In genomic region chr18:62751341-62751821, GRCh38 we compare ENCODE assay signal across 10 cellular contexts. TPM values are rescaled to one million over a fixed set of nuclear protein-coding genes. Genes with fewer than 3 reads are reported as not detected.
DNase-seq lines count a peak whose midpoint lies in the region; ATAC-seq and TF ChIP-seq lines count a peak whose summit lies in the region.
"Had no signal": no experiment of that assay in that cellular context is flagged by ENCODE, and none has a peak within 500 bp of the region (broad histone marks: within the 10 kb centered on the region; RNA-seq: fewer than 3 reads in every experiment).

No MANE protein-coding gene starts in this region.

- no peaks in the 10 kb centered on the region for H3K27me3 ChIP-seq in endodermal cell (ENCODE audit: control insufficient read depth, insufficient read depth, low read length, poor library complexity, severe bottlenecking)
- H3K27me3 ChIP-seq in mesenchymal stem cell (ENCODE audit: control insufficient read depth in 1 of 2, insufficient read depth in 1 of 2, low read length in 2 of 2): no peaks in the 10 kb centered on the region

- H2BK12ac ChIP-seq in mesenchymal stem cell (ENCODE audit: low read length in 2 of 2): no peak overlapping the region

- H4K91ac ChIP-seq in mesenchymal stem cell (ENCODE audit: low read length): no peak overlapping the region

- H3K4me3 ChIP-seq in AG10803 (ENCODE audit: low read length): no peak overlapping the region
- no peak overlapping the region for H3K4me3 ChIP-seq in endodermal cell (ENCODE audit: low read length)
- no peak overlapping the region for H3K4me3 ChIP-seq in mesenchymal stem cell (ENCODE audit: insufficient read depth in 1 of 2, low read depth in 1 of 2, low read length in 2 of 2)

- peak overlapping the region in 1 of 2 experiments; percentile 73 for H3K4ac ChIP-seq in mesenchymal stem cell (ENCODE audit: low read depth in 1 of 2, low read length in 2 of 2)

- H3K23ac ChIP-seq in mesenchymal stem cell (ENCODE audit: low read length in 2 of 2): no peak overlapping the region

- peaks cover 6% of the 10 kb centered on the region for H3K9me3 ChIP-seq in endodermal cell (ENCODE audit: control insufficient read depth, low read length)
- peaks cover 2% of the 10 kb centered on the region for H3K9me3 ChIP-seq in mesenchymal stem cell (ENCODE audit: control insufficient read depth, low read length)

- H3K36me3 Mint-ChIP-seq in endodermal cell (ENCODE audit: low read depth): peaks cover 6% of the 10 kb centered on the region

- no peak overlapping the region for H3K9ac ChIP-seq in endodermal cell (ENCODE audit: extremely low read depth, low read length, poor library complexity, severe bottlenecking)
- H3K9ac ChIP-seq in mesenchymal stem cell (ENCODE audit: low read length): no peak overlapping the region

- H3K4me3 Mint-ChIP-seq in endodermal cell: peak overlapping the region; percentile 31
- H3K4me3 Mint-ChIP-seq: central memory CD8-positive, alpha-beta T cell had no signal

- no peaks in the 10 kb centered on the region for H3K27me3 Mint-ChIP-seq in endodermal cell (ENCODE audit: insufficient read depth)
- H3K27me3 Mint-ChIP-seq: central memory CD8-positive, alpha-beta T cell had no signal

- no peak overlapping the region for H3K4me2 ChIP-seq in mesenchymal stem cell (ENCODE audit: low read length, poor library complexity, severe bottlenecking)

- H2AFZ ChIP-seq in mesenchymal stem cell (ENCODE audit: low read depth, low read length): no peak overlapping the region

- H2AK5ac ChIP-seq in mesenchymal stem cell (ENCODE audit: low read length, severe bottlenecking): peak overlapping the region; percentile 61

- no peak for TF ChIP-seq CTCF in AG10803 (conservative IDR thresholded peaks at IDR 0.05; ENCODE audit: low read length)
- no peak for TF ChIP-seq CTCF in endodermal cell (conservative IDR thresholded peaks at IDR 0.05)

- peak overlapping the region; percentile 0 to 61 for H3K18ac ChIP-seq in mesenchymal stem cell (ENCODE audit: low read depth in 1 of 2, low read length in 2 of 2)

- H3K9me3 Mint-ChIP-seq in endodermal cell: no peaks in the 10 kb centered on the region
- H3K9me3 Mint-ChIP-seq: central memory CD8-positive, alpha-beta T cell had no signal

- H4K8ac ChIP-seq in mesenchymal stem cell (ENCODE audit: low read length): peak overlapping the region; percentile 28

- H3K36me3 ChIP-seq in endodermal cell (ENCODE audit: control insufficient read depth, insufficient read depth, low read length) (no peaks in the 10 kb centered on the region), mesenchymal stem cell (ENCODE audit: control insufficient read depth in 1 of 2, insufficient read depth in 2 of 2, low read depth in 1 of 2, low read length in 2 of 2) (no peaks in the 10 kb centered on the region)
- H3K36me3 ChIP-seq: WERI-Rb-1 had no signal

- no peak for ATAC-seq in HG03520 (IDR thresholded peaks at IDR 0.05; ENCODE audit: unreplicated experiment)
- ATAC-seq in GM19351 (IDR thresholded peaks at IDR 0.05; ENCODE audit: unreplicated experiment): no peak

- no peak overlapping the region for H2BK15ac ChIP-seq in mesenchymal stem cell (ENCODE audit: low read depth, poor library complexity, severe bottlenecking)

- H3K14ac ChIP-seq in mesenchymal stem cell (ENCODE audit: low read length in 2 of 2): no peak overlapping the region

- no peak overlapping the region for H2BK120ac ChIP-seq in mesenchymal stem cell (ENCODE audit: low read depth, low read length)

- H3K79me1 ChIP-seq in mesenchymal stem cell (replicated peaks; ENCODE audit: low read length, poor library complexity, severe bottlenecking): peaks cover 24% of the 10 kb centered on the region

- H3K27ac Mint-ChIP-seq in endodermal cell: peak overlapping the region; percentile 91

- H2BK5ac ChIP-seq in mesenchymal stem cell (ENCODE audit: low read depth, low read length, poor library complexity, severe bottlenecking): no peak overlapping the region

- peaks cover 15% of the 10 kb centered on the region for H3K4me1 ChIP-seq in endodermal cell (ENCODE audit: control insufficient read depth, insufficient read depth, low read length)
- peaks cover 5% of the 10 kb centered on the region for H3K4me1 ChIP-seq in mesenchymal stem cell (ENCODE audit: control insufficient read depth, insufficient read depth, low read depth, low read length)

- H3K4me1 Mint-ChIP-seq in endodermal cell: peaks cover 34% of the 10 kb centered on the region

- 4 to 35% methylated on average over 2 to 3 of the region's 3 CpGs for WGBS in endodermal cell (ENCODE audit: insufficient coverage in 1 of 2, insufficient read length in 1 of 2), 2 experiments
- 11% methylated on average over 3 of the region's 3 CpGs for WGBS in mesenchymal stem cell

- H3K27ac ChIP-seq in endodermal cell (ENCODE audit: low read depth, low read length) (peak overlapping the region; percentile 96), mesenchymal stem cell (ENCODE audit: low read length, poor library complexity, severe bottlenecking) (peak overlapping the region; percentile 31)
- H3K27ac ChIP-seq: WERI-Rb-1 had no signal

- DNase-seq in AG10803 (ENCODE audit: low read depth): peak; percentile 6
- DNase-seq in NCI-H1105 (lab: John Stamatoyannopoulos, UW): peak; percentile 7
- peak; percentile 85 for DNase-seq in endodermal cell
- DNase-seq in mesenchymal stem cell: peak; percentile 40
- no peak for DNase-seq in stimulated activated naive CD4-positive, alpha-beta T cell treated with Interleukin-2 at 50 U/mL for 16 hours (lab: John Stamatoyannopoulos, UW)
- no peak for DNase-seq in NCI-H345 (lab: John Stamatoyannopoulos, UW)
- DNase-seq: WERI-Rb-1 had no signal

RNA-seq across cellular contexts. Expression of gene PHLPP1, which starts 36.0 kb away (rescaled TPM):
- 10 to 100 TPM; 19.8 to 28.1 TPM for total RNA-seq in endodermal cell
- 18.1 TPM for polyA plus RNA-seq in endodermal cell (2013, experiment 1 of 2)
- polyA plus RNA-seq in endodermal cell (2013, experiment 2 of 2): 16.0 TPM
- 4.1 TPM for polyA plus RNA-seq in mesenchymal stem cell (2013, experiment 1 of 2)
- 4.8 TPM for polyA plus RNA-seq in mesenchymal stem cell (2013, experiment 2 of 2)

Comparison
In these comparisons a context has a peak if more than half of its experiments do, and no peak if none do; other contexts are left out.
1. DNase-seq: peak in AG10803 (single experiment), NCI-H1105 (single experiment), endodermal cell (single experiment) and mesenchymal stem cell (single experiment); none in stimulated activated naive CD4-positive, alpha-beta T cell treated with Interleukin-2 at 50 U/mL for 16 hours (single experiment) and NCI-H345 (single experiment).